In genomic region chr1:82565546-82565945, GRCh38 we compare ENCODE assay signal across 10 cellular contexts.
DNase-seq lines count a peak whose midpoint lies in the region; ATAC-seq lines count a peak whose summit lies in the region.
"Had no signal": no experiment of that assay in that cellular context is flagged by ENCODE, and none has a peak within 500 bp of the region (broad histone marks: within the 10 kb centered on the region; RNA-seq: fewer than 3 reads in every experiment).

No MANE protein-coding gene starts in this region.

- peak overlapping the region; percentile 4 for H3K4me3 ChIP-seq in neuron (ENCODE audit: low read length)

- H3K9me3 ChIP-seq in neuron (ENCODE audit: low read length), result no peaks in the 10 kb centered on the region

- H2AFZ ChIP-seq in neuron (ENCODE audit: low read depth, low read length), result peak overlapping the region; percentile 9

- H3K36me3 ChIP-seq in neuron (ENCODE audit: insufficient read depth, low read length), result no peaks in the 10 kb centered on the region

- H3K4me1 ChIP-seq in neuron (ENCODE audit: insufficient read depth, low read length), result peaks cover 49% of the 10 kb centered on the region

- no peaks in the 10 kb centered on the region for H3K27me3 ChIP-seq in neuron (ENCODE audit: insufficient read depth, low read length)

- ATAC-seq in GM18907 (IDR thresholded peaks at IDR 0.05; ENCODE audit: unreplicated experiment), result no peak

- DNase-seq in Ammon's horn (ENCODE audit: low spot score), result peak; percentile 45
- DNase-seq in NCI-H1694 treated with DMSO at 0.1 percent for 48 hours (lab: John Stamatoyannopoulos, UW), result peak; percentile 31
- DNase-seq in dermis blood vessel endothelial cell, result peak; percentile 90
- no peak for DNase-seq in GDM1 (lab: John Stamatoyannopoulos, UW)
- DNase-seq in NCI-H1417 treated with DMSO at 0.1 percent for 48 hours (lab: John Stamatoyannopoulos, UW), result no peak
- no peak for DNase-seq in NCI-H748 (lab: John Stamatoyannopoulos, UW; ENCODE audit: unreplicated experiment)
- DNase-seq: CD4-positive, alpha-beta memory T cell; naive B cell had no signal

Comparison
In these comparisons a context has a peak if more than half of its experiments do, and no peak if none do; other contexts are left out.
1. DNase-seq: peak in Ammon's horn (single experiment), NCI-H1694 treated with DMSO at 0.1 percent for 48 hours (single experiment) and dermis blood vessel endothelial cell (single experiment); none in GDM1 (single experiment), NCI-H1417 treated with DMSO at 0.1 percent for 48 hours (single experiment) and NCI-H748 (single experiment).